Comparison of ENCODE assay signal across 9 cellular contexts in the genomic region with DNA sequence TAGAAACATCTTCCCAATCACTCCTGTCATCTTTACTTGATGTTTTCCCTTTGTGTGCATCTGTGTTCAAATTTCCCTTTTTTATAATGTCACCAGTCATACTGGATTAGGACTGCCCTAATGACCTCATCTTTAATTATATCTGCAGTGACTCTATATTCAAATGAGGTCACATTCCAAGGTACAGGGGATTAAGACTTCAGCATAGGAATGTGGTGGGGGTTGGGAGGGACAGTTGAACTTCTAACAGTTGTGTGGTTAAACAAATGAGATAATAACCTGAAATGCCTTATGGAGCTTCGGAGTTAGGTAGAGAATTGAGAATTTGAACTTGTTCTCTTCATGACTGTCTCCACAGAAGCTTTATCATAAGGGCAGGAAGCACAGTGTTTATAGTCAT. TPM values are rescaled to one million over a fixed set of nuclear protein-coding genes. Genes with fewer than 3 reads are reported as not detected.
DNase-seq lines count a peak whose midpoint lies in the region; ATAC-seq and TF ChIP-seq lines count a peak whose summit lies in the region.
"Had no signal": no experiment of that assay in that cellular context is flagged by ENCODE, and none has a peak within 500 bp of the region (broad histone marks: within the 10 kb centered on the region; RNA-seq: fewer than 3 reads in every experiment).

No MANE protein-coding gene starts in this region.

- H3K9me3 Mint-ChIP-seq in naive thymus-derived CD8-positive, alpha-beta T cell: peaks cover 0 to 14% (median 9%) of the 10 kb centered on the region in 9 donors
- H3K9me3 Mint-ChIP-seq in activated CD8-positive, alpha-beta memory T cell treated with anti-CD3 and anti-CD28 coated beads, Interleukin-2, amount 10 ng/mL, durations not matched to agents 7 days and 5 days (ENCODE audit: low read depth): peaks cover 12% of the 10 kb centered on the region

- no peak for TF ChIP-seq CTCF in epithelial cell of esophagus (IDR thresholded peaks at IDR 0.05; ENCODE audit: insufficient read depth, low read depth, low read length, missing control alignments)

- CTCF ChIA-PET in activated CD8-positive, alpha-beta memory T cell treated with anti-CD3 and anti-CD28 coated beads, Interleukin-2, amount 10 ng/mL, durations not matched to agents 7 days and 5 days (lab: Charles Lee): interaction anchor here (0.7 kb wide), 1 partner anchor 62 kb away, joined by 3 read pairs; no protein-coding TSS in a partner anchor

- no peak for ATAC-seq in naive thymus-derived CD8-positive, alpha-beta T cell
- no peak for ATAC-seq in activated CD8-positive, alpha-beta memory T cell treated with anti-CD3 and anti-CD28 coated beads, Interleukin-2, amount 10 ng/mL, durations not matched to agents 7 days and 5 days
- no peak for ATAC-seq in GM21367 (IDR thresholded peaks at IDR 0.05; ENCODE audit: unreplicated experiment)

- POLR2A ChIA-PET in naive thymus-derived CD8-positive, alpha-beta T cell (lab: Charles Lee): no interaction called here

- DNase-seq in GM03348 (ENCODE audit: low spot score): peak; percentile 23
- DNase-seq in NCI-H526 (lab: John Stamatoyannopoulos, UW): peak; percentile 59 to 85
- peak; percentile 38 for DNase-seq in epithelial cell of esophagus (ENCODE audit: low read depth)
- no peak for DNase-seq in naive thymus-derived CD8-positive, alpha-beta T cell
- DNase-seq in activated CD8-positive, alpha-beta memory T cell treated with anti-CD3 and anti-CD28 coated beads, Interleukin-2, amount 10 ng/mL, durations not matched to agents 7 days and 5 days: no peak
- no peak for DNase-seq in stimulated activated CD4-positive, alpha-beta T cell treated with anti-CD3 and anti-CD28 coated beads, Interleukin-4, amount 100 ng/mL, for 4 hours
- DNase-seq in DMS53 (lab: John Stamatoyannopoulos, UW): no peak
- DNase-seq: NCI-H1105 had no signal

- H3K4me1 Mint-ChIP-seq in naive thymus-derived CD8-positive, alpha-beta T cell: peaks cover 20 to 78% (median 68%) of the 10 kb centered on the region in 4 donors
- peaks cover 6% of the 10 kb centered on the region for H3K4me1 Mint-ChIP-seq in activated CD8-positive, alpha-beta memory T cell treated with anti-CD3 and anti-CD28 coated beads, Interleukin-2, amount 10 ng/mL, durations not matched to agents 7 days and 5 days

- no peaks in the 10 kb centered on the region for H3K27me3 Mint-ChIP-seq in naive thymus-derived CD8-positive, alpha-beta T cell
- H3K27me3 Mint-ChIP-seq in activated CD8-positive, alpha-beta memory T cell treated with anti-CD3 and anti-CD28 coated beads, Interleukin-2, amount 10 ng/mL, durations not matched to agents 7 days and 5 days: no peaks in the 10 kb centered on the region

- peak overlapping the region in 6 of 10 donors; percentile 0 to 57 (median 33) for H3K4me3 Mint-ChIP-seq in naive thymus-derived CD8-positive, alpha-beta T cell
- H3K4me3 Mint-ChIP-seq in activated CD8-positive, alpha-beta memory T cell treated with anti-CD3 and anti-CD28 coated beads, Interleukin-2, amount 10 ng/mL, durations not matched to agents 7 days and 5 days: no peak overlapping the region

- peaks cover 14 to 29% (median 19%) of the 10 kb centered on the region in 3 donors for H3K36me3 Mint-ChIP-seq in naive thymus-derived CD8-positive, alpha-beta T cell
- H3K36me3 Mint-ChIP-seq in activated CD8-positive, alpha-beta memory T cell treated with anti-CD3 and anti-CD28 coated beads, Interleukin-2, amount 10 ng/mL, durations not matched to agents 7 days and 5 days: peaks cover 28% of the 10 kb centered on the region

- H3K4me3 ChIP-seq in epithelial cell of esophagus (ENCODE audit: low read length): no peak overlapping the region

- H3K27ac Mint-ChIP-seq in naive thymus-derived CD8-positive, alpha-beta T cell: peak overlapping the region in 5 of 10 donors; percentile 3 to 51 (median 5)
- H3K27ac Mint-ChIP-seq in activated CD8-positive, alpha-beta memory T cell treated with anti-CD3 and anti-CD28 coated beads, Interleukin-2, amount 10 ng/mL, durations not matched to agents 7 days and 5 days: no peak overlapping the region

RNA-seq across cellular contexts. Expression of a gene that starts 23.0 kb away (rescaled TPM):
- total RNA-seq in naive thymus-derived CD8-positive, alpha-beta T cell: 10 to 100 TPM; 74.4 to 76.1 TPM
- polyA plus RNA-seq in naive thymus-derived CD8-positive, alpha-beta T cell: 1 to 10 TPM; 2.8 to 4.8 (median 3.3) TPM
- 10 to 100 TPM; 34.1 to 40.7 TPM for total RNA-seq in activated CD8-positive, alpha-beta memory T cell treated with anti-CD3 and anti-CD28 coated beads, Interleukin-2, amount 10 ng/mL, durations not matched to agents 7 days and 5 days

Comparison
In these comparisons a context has a peak if more than half of its experiments do, and no peak if none do; other contexts are left out.
1. DNase-seq: peak in GM03348 (single experiment), NCI-H526 (2 of 2) and epithelial cell of esophagus (single experiment); none in naive thymus-derived CD8-positive, alpha-beta T cell (0 of 10), activated CD8-positive, alpha-beta memory T cell treated with anti-CD3 and anti-CD28 coated beads, Interleukin-2, amount 10 ng/mL, durations not matched to agents 7 days and 5 days (single experiment), stimulated activated CD4-positive, alpha-beta T cell treated with anti-CD3 and anti-CD28 coated beads, Interleukin-4, amount 100 ng/mL, for 4 hours (0 of 2) and DMS53 (single experiment).